15 cellular contexts compared by ENCODE assay signal in the genomic region with DNA sequence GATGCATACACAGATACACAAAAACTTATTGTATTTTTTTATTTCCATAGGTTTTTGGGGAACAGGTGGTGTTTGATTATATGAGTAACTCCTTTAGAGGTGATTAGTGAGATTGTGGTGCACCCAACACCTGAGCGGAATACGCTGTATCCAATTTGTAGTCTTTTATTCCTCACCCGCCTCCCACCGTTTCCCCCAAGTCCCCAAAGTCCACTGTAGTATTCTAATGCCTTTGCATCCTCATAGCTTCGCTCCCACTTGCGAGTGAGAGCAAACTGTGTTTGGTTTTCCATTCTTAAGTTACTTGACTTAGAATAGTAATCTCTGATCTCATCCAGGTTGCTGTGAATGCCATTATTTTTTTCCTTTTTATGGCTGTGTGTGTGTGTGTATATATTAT. TPM values are rescaled to one million over a fixed set of nuclear protein-coding genes. Genes with fewer than 3 reads are reported as not detected.
"Had no signal": no experiment of that assay in that cellular context is flagged by ENCODE, and none has a peak within 500 bp of the region (broad histone marks: within the 10 kb centered on the region; RNA-seq: fewer than 3 reads in every experiment).

No MANE protein-coding gene starts in this region.

RNA-seq across cellular contexts. Expression of gene POTEM, which starts 17.3 kb away (rescaled TPM):
- total RNA-seq: activated CD4-positive, alpha-beta memory T cell treated with anti-CD3 and anti-CD28 coated beads for 36 hours; activated CD4-positive, alpha-beta T cell treated with anti-CD3 and anti-CD28 coated beads for 36 hours; activated naive CD8-positive, alpha-beta T cell treated with anti-CD3 and anti-CD28 coated beads for 36 hours; activated T-cell treated with anti-CD3 and anti-CD28 coated beads, Interleukin-2, amount 50 U/mL, for 72 hours; activated T-helper 17 cell treated with anti-CD3 and anti-CD28 coated beads, Interleukin-2, amount 50 U/mL, for 72 hours; ascending aorta; cardiac muscle cell; K562; M059J; PC-3; Peyer's patch; Right ventricle myocardium inferior; T-cell; T-helper 17 cell; WTC11 had no signal
- polyA plus RNA-seq: cardiac muscle cell, K562 had no signal
